Comparison of ENCODE assay signal across 1 cellular context in the genomic region with DNA sequence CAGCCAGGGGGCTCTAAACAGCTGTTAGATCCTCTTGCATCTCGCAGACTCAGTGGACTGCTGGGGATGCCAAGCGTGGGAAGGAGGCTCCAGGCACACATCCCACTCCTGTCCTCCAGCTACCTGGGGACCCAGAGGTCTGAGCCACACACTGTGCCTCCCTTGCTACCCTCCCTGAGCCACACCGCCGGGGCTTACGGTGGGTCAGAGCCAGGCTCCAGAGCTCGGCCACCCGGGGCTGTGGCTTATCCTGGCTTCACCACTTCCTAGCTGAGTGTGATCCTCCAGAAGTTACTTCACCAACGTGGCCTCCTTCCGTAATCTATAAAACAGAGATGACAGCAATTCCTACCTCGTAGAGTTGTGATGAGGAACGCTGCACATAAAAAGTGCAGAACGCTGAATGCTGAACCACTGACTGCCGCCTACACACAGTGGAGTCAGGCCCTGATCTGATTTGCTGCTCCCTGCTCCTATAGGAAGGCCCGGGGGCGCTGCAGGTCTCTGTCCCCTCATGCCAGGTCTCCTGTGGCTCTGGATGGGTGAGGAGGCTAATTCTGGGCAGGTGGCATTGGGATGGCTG.
TF ChIP-seq lines count a peak whose summit lies in the region.

No MANE protein-coding gene starts in this region.

TF ChIP-seq in H1, 55 proteins besides CTCF, POLR2A, EP300 and RAD21:
- TF ChIP-seq CHD1 (IDR thresholded peaks at IDR 0.05; ENCODE audit: low read depth, low read length) (no peak), CREB1 (IDR thresholded peaks at IDR 0.05) (no peak), BCL11A (IDR thresholded peaks at IDR 0.05; ENCODE audit: low read depth in 2 of 2, low read length in 2 of 2) (no peak), GTF2F1 (IDR thresholded peaks at IDR 0.05; ENCODE audit: borderline replicate concordance, low read depth, low read length) (no peak), GABPA (IDR thresholded peaks at IDR 0.05; ENCODE audit: borderline replicate concordance, insufficient read depth, low read length) (no peak), RFX5 (IDR thresholded peaks at IDR 0.05; ENCODE audit: borderline replicate concordance, low read depth, low read length) (no peak), TAF7 (optimal IDR thresholded peaks at IDR 0.05; ENCODE audit: borderline replicate concordance, low read depth, low read length) (no peak), RXRA (IDR thresholded peaks at IDR 0.05; ENCODE audit: insufficient read depth, low read depth, low read length) (no peak), POLR2AphosphoS5 (IDR thresholded peaks at IDR 0.05; ENCODE audit: low read depth, low read length) (no peak), SIRT6 (IDR thresholded peaks at IDR 0.05; ENCODE audit: low read length) (no peak)
- TF ChIP-seq, protein P1, sequence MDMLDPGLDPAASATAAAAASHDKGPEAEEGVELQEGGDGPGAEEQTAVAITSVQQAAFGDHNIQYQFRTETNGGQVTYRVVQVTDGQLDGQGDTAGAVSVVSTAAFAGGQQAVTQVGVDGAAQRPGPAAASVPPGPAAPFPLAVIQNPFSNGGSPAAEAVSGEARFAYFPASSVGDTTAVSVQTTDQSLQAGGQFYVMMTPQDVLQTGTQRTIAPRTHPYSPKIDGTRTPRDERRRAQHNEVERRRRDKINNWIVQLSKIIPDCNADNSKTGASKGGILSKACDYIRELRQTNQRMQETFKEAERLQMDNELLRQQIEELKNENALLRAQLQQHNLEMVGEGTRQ (IDR thresholded peaks at IDR 0.05; ENCODE audit: low read length) = no peak
- TF ChIP-seq, protein P2, sequence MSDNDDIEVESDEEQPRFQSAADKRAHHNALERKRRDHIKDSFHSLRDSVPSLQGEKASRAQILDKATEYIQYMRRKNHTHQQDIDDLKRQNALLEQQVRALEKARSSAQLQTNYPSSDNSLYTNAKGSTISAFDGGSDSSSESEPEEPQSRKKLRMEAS (IDR thresholded peaks at IDR 0.05) = no peak
